8 cellular contexts compared by ENCODE assay signal in the genomic region with DNA sequence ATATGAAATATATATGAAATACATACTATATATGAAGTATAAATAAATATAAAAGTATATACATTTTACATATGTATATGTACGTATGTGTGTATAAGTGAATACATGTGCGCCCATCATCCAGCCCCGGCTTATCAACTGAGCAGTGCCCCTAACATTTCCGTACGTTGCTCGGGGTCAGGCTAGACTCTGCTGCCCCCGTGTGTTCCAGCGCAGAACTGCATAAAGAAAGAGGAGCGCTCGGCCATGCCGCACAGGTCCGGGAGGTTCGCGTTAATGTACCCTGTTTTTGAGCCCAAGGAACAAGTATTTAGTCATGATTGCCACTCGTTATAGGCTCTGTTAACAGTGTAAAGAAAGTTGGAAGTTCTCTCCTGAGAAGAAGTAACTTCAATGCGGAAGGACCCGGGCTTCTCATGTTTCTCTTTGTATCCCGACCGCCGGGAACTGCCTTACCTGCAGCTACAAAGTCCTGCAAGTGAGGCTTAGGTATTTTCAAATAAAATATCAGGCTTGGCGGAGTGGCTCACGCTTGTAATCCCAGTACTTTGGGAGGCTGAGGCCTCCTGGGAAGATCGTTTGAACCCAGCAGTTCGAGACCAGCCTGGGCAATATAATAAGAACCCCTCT. TPM values are rescaled to one million over a fixed set of nuclear protein-coding genes. Genes with fewer than 3 reads are reported as not detected.
DNase-seq lines count a peak whose midpoint lies in the region; ATAC-seq and TF ChIP-seq lines count a peak whose summit lies in the region.

No MANE protein-coding gene starts in this region.

- 7 to 8% methylated on average over 24 of the region's 24 CpGs for WGBS in lower leg skin, 2 donors

- DNase-seq in AG10803 (ENCODE audit: low read depth) (peak; percentile 31), NCI-H345 treated with DMSO at 0.1 percent for 48 hours (lab: John Stamatoyannopoulos, UW; ENCODE audit: unreplicated experiment) (peak; percentile 82), dedifferentiated amniotic fluid mesenchymal stem cell (ENCODE audit: extremely low spot score) (peak; percentile 28), lower leg skin (ENCODE audit: low spot score in 2 of 2) (peak; percentile 60 to 94)
- peak; percentile 64 to 81 for DNase-seq in activated CD4-positive, alpha-beta T cell treated with anti-CD3 and anti-CD28 coated beads for 4 hours
- DNase-seq in stimulated activated CD8-positive, alpha-beta memory T cell treated with anti-CD3 and anti-CD28 coated beads, Interleukin-12 subunit alpha, Interleukin-12 subunit beta, amount 100 ng/mL, for 1 hour (ENCODE audit: low read depth) = peak; percentile 62

- ATAC-seq in GM18868 (IDR thresholded peaks at IDR 0.05; ENCODE audit: unreplicated experiment) (peak; percentile 98), HG03139 (IDR thresholded peaks at IDR 0.05; ENCODE audit: unreplicated experiment) (peak; percentile 92)

- intact Hi-C loops in lower leg skin (cut with DNase I; ENCODE audit: low total_unique reads) = loop anchor here (5.0 kb wide), 1 partner anchor 431 kb away; no protein-coding TSS in a partner anchor

- TF ChIP-seq POLR2A in lower leg skin (IDR thresholded peaks at IDR 0.05) = no peak

- TF ChIP-seq CTCF in AG10803 (conservative IDR thresholded peaks at IDR 0.05; ENCODE audit: low read length) (peak; percentile 91), lower leg skin (IDR thresholded peaks at IDR 0.05) (no peak)

- no peak overlapping the region for H3K4me3 ChIP-seq in AG10803 (ENCODE audit: low read length)
- H3K4me3 ChIP-seq in lower leg skin (ENCODE audit: low read depth, poor library complexity, severe bottlenecking) = no peak overlapping the region

RNA-seq across cellular contexts. Expression of gene CD8B2, which starts 55.7 kb away (rescaled TPM):
- under 1 TPM in 2 of 4 donors, not detected in 2; 0.13 to 0.17 TPM for total RNA-seq in lower leg skin

Comparison
In these comparisons a context has a peak if more than half of its experiments do, and no peak if none do; other contexts are left out.
1. DNase-seq: peak in every context shown above with its lines; median percentile 82 in NCI-H345 treated with DMSO at 0.1 percent for 48 hours; 77 in lower leg skin; 72 in activated CD4-positive, alpha-beta T cell treated with anti-CD3 and anti-CD28 coated beads for 4 hours; 62 in stimulated activated CD8-positive, alpha-beta memory T cell treated with anti-CD3 and anti-CD28 coated beads, Interleukin-12 subunit alpha, Interleukin-12 subunit beta, amount 100 ng/mL, for 1 hour; 31 in AG10803; 28 in dedifferentiated amniotic fluid mesenchymal stem cell.